In genomic region chr6:12653396-12653910, GRCh38 we compare ENCODE assay signal across 13 cellular contexts.
"Had no signal": no experiment of that assay in that cellular context is flagged by ENCODE, and none has a peak within 500 bp of the region (broad histone marks: within the 10 kb centered on the region; RNA-seq: fewer than 3 reads in every experiment).

No MANE protein-coding gene starts in this region.

- H3K36me3 Mint-ChIP-seq: activated naive CD4-positive, alpha-beta T cell treated with anti-CD3 and anti-CD28 coated beads, Interleukin-2, amount 10 ng/mL, durations not matched to agents 7 days and 5 days; naive thymus-derived CD8-positive, alpha-beta T cell; T-cell had no signal

- H3K27ac Mint-ChIP-seq: activated naive CD4-positive, alpha-beta T cell treated with anti-CD3 and anti-CD28 coated beads, Interleukin-2, amount 10 ng/mL, durations not matched to agents 7 days and 5 days; T-cell had no signal

- DNase-seq: activated CD4-positive, alpha-beta T cell treated with anti-CD3 and anti-CD28 coated beads for 1 hour; activated CD4-positive, alpha-beta T cell treated with anti-CD3 and anti-CD28 coated beads, Interleukin-2, amount 50 U/mL, for 48 hours; activated naive CD4-positive, alpha-beta T cell treated with anti-CD3 and anti-CD28 coated beads, Interleukin-2, amount 10 ng/mL, durations not matched to agents 7 days and 5 days; hippocampal formation; kidney; mammary epithelial cell; naive thymus-derived CD8-positive, alpha-beta T cell; nucleus accumbens; right cardiac atrium; T-cell; T1000; thyroid gland had no signal

- H3K9me3 Mint-ChIP-seq: activated naive CD4-positive, alpha-beta T cell treated with anti-CD3 and anti-CD28 coated beads, Interleukin-2, amount 10 ng/mL, durations not matched to agents 7 days and 5 days had no signal

- ATAC-seq: left lung; naive thymus-derived CD8-positive, alpha-beta T cell; right cardiac atrium; T-cell had no signal

- H3K4me3 Mint-ChIP-seq: activated naive CD4-positive, alpha-beta T cell treated with anti-CD3 and anti-CD28 coated beads, Interleukin-2, amount 10 ng/mL, durations not matched to agents 7 days and 5 days; naive thymus-derived CD8-positive, alpha-beta T cell; T-cell had no signal
